Comparison of ENCODE assay signal across 1 cellular context in genomic region chr2:196530910-196531309, GRCh38.
A peak's percentile ranks its signal among the peaks of the same experiment; 100 is the strongest.
TF ChIP-seq lines count a peak whose summit lies in the region.

No MANE protein-coding gene starts in this region.

TF ChIP-seq in GM12878, 131 proteins besides CTCF, POLR2A, EP300 and RAD21 (continued from another document):
- peak; percentile 88 for TF ChIP-seq BCL11A (IDR thresholded peaks at IDR 0.05; ENCODE audit: low read depth, low read length)
- TF ChIP-seq CBX3 (IDR thresholded peaks at IDR 0.05; ENCODE audit: borderline replicate concordance, low read depth), result no peak
- TF ChIP-seq HDGF (IDR thresholded peaks at IDR 0.05), result no peak
- no peak for TF ChIP-seq TCF12 (IDR thresholded peaks at IDR 0.05; ENCODE audit: low read depth, low read length)
- no peak for TF ChIP-seq JUND (IDR thresholded peaks at IDR 0.05; ENCODE audit: low read depth, low read length)
- TF ChIP-seq PML (IDR thresholded peaks at IDR 0.05; ENCODE audit: low read length), result peak; percentile 52; the same call in 1 of the 2 replicates
- no peak for TF ChIP-seq TBL1XR1 (IDR thresholded peaks at IDR 0.05; ENCODE audit: low read depth, low read length)
- TF ChIP-seq ZNF24 (IDR thresholded peaks at IDR 0.05), result no peak
- TF ChIP-seq, protein P1, sequence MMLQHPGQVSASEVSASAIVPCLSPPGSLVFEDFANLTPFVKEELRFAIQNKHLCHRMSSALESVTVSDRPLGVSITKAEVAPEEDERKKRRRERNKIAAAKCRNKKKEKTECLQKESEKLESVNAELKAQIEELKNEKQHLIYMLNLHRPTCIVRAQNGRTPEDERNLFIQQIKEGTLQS (IDR thresholded peaks at IDR 0.05; ENCODE audit: borderline replicate concordance, extremely low read depth, low read depth, low read length), result no peak
- TF ChIP-seq SUPT20H (IDR thresholded peaks at IDR 0.05; ENCODE audit: borderline replicate concordance, control insufficient read depth, low read depth, low read length), result no peak
- no peak for TF ChIP-seq BCLAF1 (IDR thresholded peaks at IDR 0.05)
- no peak for TF ChIP-seq RFX5 (IDR thresholded peaks at IDR 0.05; ENCODE audit: low read depth, low read length)
- peak; percentile 85 for TF ChIP-seq FOXM1 (IDR thresholded peaks at IDR 0.05; ENCODE audit: low read depth, low read length)
- TF ChIP-seq RBBP5 (conservative IDR thresholded peaks at IDR 0.05), result no peak
- peak; percentile 64 for TF ChIP-seq ZNF217 (IDR thresholded peaks at IDR 0.05)
- peak; percentile 50; the same call in 1 of the 2 replicates for TF ChIP-seq CREM (IDR thresholded peaks at IDR 0.05; ENCODE audit: low read depth)
- TF ChIP-seq NFIC (IDR thresholded peaks at IDR 0.05; ENCODE audit: low read depth, low read length), result peak; percentile 91
- no peak for TF ChIP-seq KLF5 (IDR thresholded peaks at IDR 0.05; ENCODE audit: partially characterized antibody)
- TF ChIP-seq, protein P2, sequence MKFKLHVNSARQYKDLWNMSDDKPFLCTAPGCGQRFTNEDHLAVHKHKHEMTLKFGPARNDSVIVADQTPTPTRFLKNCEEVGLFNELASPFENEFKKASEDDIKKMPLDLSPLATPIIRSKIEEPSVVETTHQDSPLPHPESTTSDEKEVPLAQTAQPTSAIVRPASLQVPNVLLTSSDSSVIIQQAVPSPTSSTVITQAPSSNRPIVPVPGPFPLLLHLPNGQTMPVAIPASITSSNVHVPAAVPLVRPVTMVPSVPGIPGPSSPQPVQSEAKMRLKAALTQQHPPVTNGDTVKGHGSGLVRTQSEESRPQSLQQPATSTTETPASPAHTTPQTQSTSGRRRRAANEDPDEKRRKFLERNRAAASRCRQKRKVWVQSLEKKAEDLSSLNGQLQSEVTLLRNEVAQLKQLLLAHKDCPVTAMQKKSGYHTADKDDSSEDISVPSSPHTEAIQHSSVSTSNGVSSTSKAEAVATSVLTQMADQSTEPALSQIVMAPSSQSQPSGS (IDR thresholded peaks at IDR 0.05; ENCODE audit: low read length), result peak; percentile 87
- TF ChIP-seq, protein P3, sequence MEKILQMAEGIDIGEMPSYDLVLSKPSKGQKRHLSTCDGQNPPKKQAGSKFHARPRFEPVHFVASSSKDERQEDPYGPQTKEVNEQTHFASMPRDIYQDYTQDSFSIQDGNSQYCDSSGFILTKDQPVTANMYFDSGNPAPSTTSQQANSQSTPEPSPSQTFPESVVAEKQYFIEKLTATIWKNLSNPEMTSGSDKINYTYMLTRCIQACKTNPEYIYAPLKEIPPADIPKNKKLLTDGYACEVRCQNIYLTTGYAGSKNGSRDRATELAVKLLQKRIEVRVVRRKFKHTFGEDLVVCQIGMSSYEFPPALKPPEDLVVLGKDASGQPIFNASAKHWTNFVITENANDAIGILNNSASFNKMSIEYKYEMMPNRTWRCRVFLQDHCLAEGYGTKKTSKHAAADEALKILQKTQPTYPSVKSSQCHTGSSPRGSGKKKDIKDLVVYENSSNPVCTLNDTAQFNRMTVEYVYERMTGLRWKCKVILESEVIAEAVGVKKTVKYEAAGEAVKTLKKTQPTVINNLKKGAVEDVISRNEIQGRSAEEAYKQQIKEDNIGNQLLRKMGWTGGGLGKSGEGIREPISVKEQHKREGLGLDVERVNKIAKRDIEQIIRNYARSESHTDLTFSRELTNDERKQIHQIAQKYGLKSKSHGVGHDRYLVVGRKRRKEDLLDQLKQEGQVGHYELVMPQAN (conservative IDR thresholded peaks at IDR 0.05), result no peak
- no peak for TF ChIP-seq SIN3A (IDR thresholded peaks at IDR 0.05; ENCODE audit: low read depth, low read length)
- TF ChIP-seq RCOR1 (conservative IDR thresholded peaks at IDR 0.05; ENCODE audit: low read depth, low read length), result no peak
- no peak for TF ChIP-seq EZH2 (IDR thresholded peaks at IDR 0.05; ENCODE audit: borderline replicate concordance, control insufficient read depth, low read depth, low read length)
- TF ChIP-seq RAD51 (IDR thresholded peaks at IDR 0.05), result no peak
- TF ChIP-seq CHD1 (IDR thresholded peaks at IDR 0.05; ENCODE audit: low read depth, low read length), result no peak
- TF ChIP-seq EGR1 (IDR thresholded peaks at IDR 0.05; ENCODE audit: borderline replicate concordance in 1 of 2, low read depth in 2 of 2, low read length in 2 of 2), result no peak
- TF ChIP-seq YY1 (IDR thresholded peaks at IDR 0.05; ENCODE audit: low read depth, low read length), result no peak
- TF ChIP-seq POU2F2 (IDR thresholded peaks at IDR 0.05; ENCODE audit: borderline replicate concordance, low read depth, low read length), result 0 out of 3 replicates have a peak, but pooled peaks have one; percentile 27
- no peak for TF ChIP-seq NR2C1 (IDR thresholded peaks at IDR 0.05)
- TF ChIP-seq, protein P4, sequence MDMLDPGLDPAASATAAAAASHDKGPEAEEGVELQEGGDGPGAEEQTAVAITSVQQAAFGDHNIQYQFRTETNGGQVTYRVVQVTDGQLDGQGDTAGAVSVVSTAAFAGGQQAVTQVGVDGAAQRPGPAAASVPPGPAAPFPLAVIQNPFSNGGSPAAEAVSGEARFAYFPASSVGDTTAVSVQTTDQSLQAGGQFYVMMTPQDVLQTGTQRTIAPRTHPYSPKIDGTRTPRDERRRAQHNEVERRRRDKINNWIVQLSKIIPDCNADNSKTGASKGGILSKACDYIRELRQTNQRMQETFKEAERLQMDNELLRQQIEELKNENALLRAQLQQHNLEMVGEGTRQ (IDR thresholded peaks at IDR 0.05; ENCODE audit: borderline replicate concordance, low read depth, low read length), result no peak
- TF ChIP-seq PKNOX1 (IDR thresholded peaks at IDR 0.05), result peak; percentile 69
- peak; percentile 67 for TF ChIP-seq MTA2 (IDR thresholded peaks at IDR 0.05; ENCODE audit: low read depth)
- TF ChIP-seq NR2F1 (conservative IDR thresholded peaks at IDR 0.05), result peak; percentile 75
- TF ChIP-seq NFXL1 (IDR thresholded peaks at IDR 0.05; ENCODE audit: borderline replicate concordance), result no peak
- no peak for TF ChIP-seq CHD4 (IDR thresholded peaks at IDR 0.05)
